In the genomic region with DNA sequence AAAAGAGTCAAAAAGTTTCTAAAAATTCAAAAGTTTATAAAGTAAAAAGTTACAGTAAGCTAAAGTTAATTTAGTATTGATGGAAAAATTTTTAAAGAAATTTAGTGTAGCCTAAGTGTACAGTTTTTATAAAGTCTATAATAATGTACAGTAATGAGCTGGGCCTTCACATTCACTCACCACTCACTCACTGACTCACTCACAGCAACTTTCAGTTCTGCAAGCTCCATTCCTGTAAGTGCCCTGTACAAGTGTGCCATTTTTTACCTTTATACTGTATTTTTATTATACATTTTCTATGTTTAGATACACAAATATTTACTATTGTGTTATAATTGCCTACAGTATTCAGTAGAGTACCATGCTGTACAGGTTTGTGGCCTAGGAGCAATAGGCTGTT, we compare ENCODE assay signal across 20 cellular contexts.
"Had no signal": no experiment of that assay in that cellular context is flagged by ENCODE, and none has a peak within 500 bp of the region (broad histone marks: within the 10 kb centered on the region; RNA-seq: fewer than 3 reads in every experiment).

No MANE protein-coding gene starts in this region.

- H3K9me3 Mint-ChIP-seq: central memory CD8-positive, alpha-beta T cell had no signal

- H3K27me3 ChIP-seq: brain microvascular endothelial cell, colonic mucosa, heart left ventricle, upper lobe of right lung had no signal

- H3K9ac ChIP-seq: parathyroid adenoma had no signal

- ATAC-seq: heart left ventricle, sciatic nerve, upper lobe of right lung had no signal

- H2AFZ ChIP-seq: parathyroid adenoma had no signal

- H3K27ac ChIP-seq: brain microvascular endothelial cell, colonic mucosa, heart left ventricle, left ventricle myocardium inferior, parathyroid adenoma, upper lobe of right lung had no signal

- H3K4me3 ChIP-seq: colonic mucosa, heart left ventricle, left ventricle myocardium inferior, smooth muscle cell, upper lobe of right lung had no signal

- H3K27me3 Mint-ChIP-seq: central memory CD8-positive, alpha-beta T cell had no signal

- H3K4me3 Mint-ChIP-seq: activated naive CD4-positive, alpha-beta T cell treated with anti-CD3 and anti-CD28 coated beads, Interleukin-2, amount 10 ng/mL, durations not matched to agents 7 days and 5 days; central memory CD8-positive, alpha-beta T cell; endodermal cell; nephron had no signal

- H3K79me2 ChIP-seq: parathyroid adenoma had no signal

- H3K4me1 ChIP-seq: colonic mucosa, heart left ventricle, left ventricle myocardium inferior, parathyroid adenoma, upper lobe of right lung had no signal

- H3K4me2 ChIP-seq: smooth muscle cell had no signal

- DNase-seq: activated CD4-positive, alpha-beta T cell treated with anti-CD3 and anti-CD28 coated beads, Interleukin-2, amount 50 U/mL, for 48 hours; activated CD4-positive, CD25-positive, alpha-beta regulatory T cell treated with anti-CD3 and anti-CD28 coated beads, Interleukin-2, amount 50 U/mL, for 72 hours; activated naive CD4-positive, alpha-beta T cell treated with anti-CD3 and anti-CD28 coated beads, Interleukin-2, amount 10 ng/mL, durations not matched to agents 7 days and 5 days; aorta; brain microvascular endothelial cell; colonic mucosa; endodermal cell; heart left ventricle; left ventricle myocardium inferior; mammary epithelial cell; midbrain; stimulated activated CD4-positive, alpha-beta T cell treated with anti-CD3 and anti-CD28 coated beads, Interleukin-4, amount 100 ng/mL, for 4 hours; stimulated activated naive CD4-positive, alpha-beta T cell; T1000; upper lobe of right lung had no signal

- H3K9me3 ChIP-seq: colonic mucosa, upper lobe of right lung had no signal

- H3K36me3 ChIP-seq: brain microvascular endothelial cell, colonic mucosa, heart left ventricle, left ventricle myocardium inferior, upper lobe of right lung had no signal

- H3K27ac Mint-ChIP-seq: activated naive CD4-positive, alpha-beta T cell treated with anti-CD3 and anti-CD28 coated beads, Interleukin-2, amount 10 ng/mL, durations not matched to agents 7 days and 5 days; endodermal cell; nephron had no signal

- H3K4me1 Mint-ChIP-seq: activated naive CD4-positive, alpha-beta T cell treated with anti-CD3 and anti-CD28 coated beads, Interleukin-2, amount 10 ng/mL, durations not matched to agents 7 days and 5 days; central memory CD8-positive, alpha-beta T cell; endodermal cell; nephron had no signal
